23 cellular contexts compared by ENCODE assay signal in the genomic region with DNA sequence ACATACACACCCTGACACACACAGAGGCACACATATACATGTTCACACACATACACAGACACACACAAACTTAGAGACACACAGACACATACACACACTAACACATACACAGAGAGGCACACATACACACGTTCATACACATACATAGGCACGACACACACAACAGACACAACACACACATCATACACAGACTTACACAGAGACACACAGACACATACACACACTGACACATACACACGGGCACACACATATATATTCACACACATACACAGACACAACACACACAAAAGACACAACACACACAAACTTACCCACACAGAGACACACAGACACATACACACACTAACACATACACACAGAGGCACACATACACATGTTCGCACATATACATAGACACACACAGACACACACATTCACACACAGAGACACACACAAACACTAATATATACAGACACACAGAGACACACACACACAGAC. TPM values are rescaled to one million over a fixed set of nuclear protein-coding genes. Genes with fewer than 3 reads are reported as not detected.
A peak's percentile ranks its signal among the peaks of the same experiment; 100 is the strongest.
DNase-seq lines count a peak whose midpoint lies in the region; ATAC-seq, FAIRE-seq and TF ChIP-seq lines count a peak whose summit lies in the region.
"Had no signal": no experiment of that assay in that cellular context is flagged by ENCODE, and none has a peak within 500 bp of the region (broad histone marks: within the 10 kb centered on the region; RNA-seq: fewer than 3 reads in every experiment).

No MANE protein-coding gene starts in this region.

- DNase-seq in A549 (ENCODE audit: low read depth in 1 of 2, low spot score in 1 of 2): no peak
- DNase-seq in GM23248: no peak
- DNase-seq in GM12878 (ENCODE audit: low read depth, low spot score): no peak
- no peak for DNase-seq in lung (ENCODE audit: low spot score)
- DNase-seq in MG63: no peak
- no peak for DNase-seq in DMS53 treated with DMSO at 0.1 percent for 48 hours (lab: John Stamatoyannopoulos, UW; ENCODE audit: unreplicated experiment)
- DNase-seq in RWPE1 (ENCODE audit: low spot score): no peak
- no peak for DNase-seq in glutamatergic neuron
- DNase-seq: activated T-cell treated with anti-CD3 and anti-CD28 coated beads, Interleukin-2, amount 50 U/mL, for 4 hours; BE2C; Caco-2; colonic mucosa; endodermal cell; KG1; kidney; NCI-H1436 treated with DMSO at 0.1 percent for 48 hours; NCI-H524 treated with DMSO at 0.1 percent for 48 hours; NK-92 treated with Interleukin-12 subunit alpha and Interleukin-12 subunit beta, amount 100 ng/mL, for 24 hours; Peyer's patch; upper lobe of right lung had no signal

- H4K20me1 ChIP-seq in GM23248 (ENCODE audit: insufficient read depth): no peaks in the 10 kb centered on the region
- H4K20me1 ChIP-seq in GM12878 (ENCODE audit: control insufficient read depth, insufficient read depth): no peaks in the 10 kb centered on the region

- no peaks in the 10 kb centered on the region for H3K9me2 ChIP-seq in GM23248 (ENCODE audit: insufficient read depth)

- ATAC-seq in A549 (no peak), GM12878 (no peak), lung (ENCODE audit: insufficient read depth, low FRiP score) (no peak)
- ATAC-seq: activated CD4-positive, alpha-beta T cell treated with anti-CD3 and anti-CD28 coated beads for 36 hours; activated T-cell treated with anti-CD3 and anti-CD28 coated beads, Interleukin-2, amount 50 U/mL, for 4 hours; upper lobe of right lung had no signal

- H3K36me3 ChIP-seq in GM23248 (ENCODE audit: low read depth) (no peaks in the 10 kb centered on the region), GM12878 (ENCODE audit: control insufficient read depth in 2 of 2, insufficient read depth in 2 of 2, low read length in 1 of 2) (no peaks in the 10 kb centered on the region), lung (ENCODE audit: control insufficient read depth in 2 of 2, insufficient read depth in 2 of 2, low read length in 2 of 2) (no peaks in the 10 kb centered on the region), MG63 (no peaks in the 10 kb centered on the region)
- H3K36me3 ChIP-seq: BE2C, breast epithelium, colonic mucosa, Peyer's patch, upper lobe of right lung had no signal

- H2AFZ ChIP-seq in GM23248 (no peak overlapping the region), GM12878 (ENCODE audit: control insufficient read depth, low read depth, low read length) (no peak overlapping the region)

- FAIRE-seq in A549 (lab: Jason Lieb, UNC) (no peak), GM12878 (lab: Jason Lieb, UNC) (no peak)
- FAIRE-seq: kidney had no signal

- intact Hi-C loops in GM12878 (cut with micrococcal nuclease; ENCODE audit: unreplicated experiment): no loop called here

- SMC1A ChIA-PET in GM12878 (lab: Charles Lee; ENCODE audit: uncharacterized antibody, unreplicated experiment): no interaction called here

- H3K4me1 ChIP-seq in A549 (peaks cover 50% of the 10 kb centered on the region), GM23248 (ENCODE audit: insufficient read depth) (peaks cover 42% of the 10 kb centered on the region), GM12878 (ENCODE audit: control insufficient read depth, insufficient read depth, low read length) (peaks cover 30% of the 10 kb centered on the region), lung (ENCODE audit: control insufficient read depth in 2 of 2, insufficient read depth in 2 of 2, low read length in 2 of 2) (peaks cover 11 to 15% of the 10 kb centered on the region in 2 donors)

- RAD21 ChIA-PET in GM12878 (lab: Charles Lee; ENCODE audit: unreplicated experiment): no interaction called here

- no TSS peak for BruUV-seq in GM12878 (replicated peaks; lab: Mats Ljungman, UMichigan)

- H3K9me3 Mint-ChIP-seq in glutamatergic neuron (ENCODE audit: unreplicated experiment): peaks cover 1% of the 10 kb centered on the region
- H3K9me3 Mint-ChIP-seq: activated T-cell treated with anti-CD3 and anti-CD28 coated beads, Interleukin-2, amount 50 U/mL, for 4 hours; T-helper 1 cell treated with Interleukin-12 subunit alpha and Interleukin-12 subunit beta and Interleukin-4 antibody, amounts not matched to agents 30 μg/mL and 1 μg/mL, for 36 hours had no signal

- in situ Hi-C loops in GM23248 (cut with MboI) (loop anchor here (25.0 kb wide), 1 partner anchor 860 kb away; no protein-coding TSS in a partner anchor), GM12878 (cut with MboI) (no loop called here)

- no peak overlapping the region for H3K27ac Mint-ChIP-seq in glutamatergic neuron (ENCODE audit: unreplicated experiment)
- H3K27ac Mint-ChIP-seq: activated CD4-positive, alpha-beta T cell treated with anti-CD3 and anti-CD28 coated beads for 36 hours had no signal

- H3K4me2 ChIP-seq in A549 (peak overlapping the region; percentile 78), GM23248 (ENCODE audit: unreplicated experiment) (no peak overlapping the region), GM12878 (ENCODE audit: control insufficient read depth, insufficient read depth) (no peak overlapping the region)

- H3K36me3 Mint-ChIP-seq in glutamatergic neuron (ENCODE audit: unreplicated experiment): peaks cover 4% of the 10 kb centered on the region

- TF ChIP-seq CTCF in A549 (IDR thresholded peaks at IDR 0.05) (no peak), GM12878 (IDR thresholded peaks at IDR 0.05 in 2 of 3, conservative IDR thresholded peaks at IDR 0.05 in 1 of 3; ENCODE audit: control insufficient read depth in 2 of 3, extremely low read depth in 1 of 3, insufficient read depth in 1 of 3, low read depth in 3 of 3, low read length in 3 of 3) (no peak), lung (IDR thresholded peaks at IDR 0.05; ENCODE audit: control extremely low read depth, extremely low read depth) (no peak), RWPE1 (conservative IDR thresholded peaks at IDR 0.05; ENCODE audit: low read depth) (no peak), glutamatergic neuron (IDR thresholded peaks at IDR 0.05; ENCODE audit: partially characterized antibody, unreplicated experiment) (no peak)

- POLR2A ChIA-PET in A549 (lab: Yijun Ruan, JAX) (no interaction called here), GM12878 (lab: Charles Lee) (interaction anchor here (1.1 kb wide), 1 partner anchor 19 kb away, joined by 4 read pairs; no protein-coding TSS in a partner anchor), RWPE1 (lab: Yijun Ruan, JAX; ENCODE audit: low non-redundant PET) (interaction anchor here (0.6 kb wide), 1 partner anchor 348 kb away, joined by 5 read pairs; no protein-coding TSS in a partner anchor)

- H3K9ac ChIP-seq in GM23248 (peak overlapping the region; percentile 93; the same call in 1 of the 2 replicates), GM12878 (ENCODE audit: control insufficient read depth, insufficient read depth, low read length) (no peak overlapping the region)

- TF ChIP-seq POLR2A in A549 (IDR thresholded peaks at IDR 0.05; ENCODE audit: low read length) (no peak), GM12878 (IDR thresholded peaks at IDR 0.05; ENCODE audit: low read depth, low read length) (no peak)

- H3K27me3 Mint-ChIP-seq in glutamatergic neuron (ENCODE audit: unreplicated experiment): peaks cover 1% of the 10 kb centered on the region
- H3K27me3 Mint-ChIP-seq: activated CD4-positive, alpha-beta T cell treated with anti-CD3 and anti-CD28 coated beads for 36 hours had no signal

- no peaks in the 10 kb centered on the region; the same call in 2 of the 3 replicates for H3K9me3 ChIP-seq in A549
- no peaks in the 10 kb centered on the region for H3K9me3 ChIP-seq in GM23248 (ENCODE audit: low read depth)
- H3K9me3 ChIP-seq in GM12878 (replicated peaks; ENCODE audit: control insufficient read depth, insufficient read depth, low read length): no peaks in the 10 kb centered on the region
- H3K9me3 ChIP-seq in lung (ENCODE audit: control insufficient read depth in 2 of 2, insufficient read depth in 1 of 2, low read length in 1 of 2): no peaks in the 10 kb centered on the region
- H3K9me3 ChIP-seq in MG63: no peaks in the 10 kb centered on the region
- H3K9me3 ChIP-seq: BE2C, breast epithelium, Caco-2, colonic mucosa, Peyer's patch, upper lobe of right lung had no signal

- TF ChIP-seq EP300 in A549 (IDR thresholded peaks at IDR 0.05) (no peak), GM12878 (IDR thresholded peaks at IDR 0.05; ENCODE audit: borderline replicate concordance in 1 of 2, control insufficient read depth in 1 of 2, low read depth in 2 of 2, low read length in 2 of 2) (no peak)

- no peak overlapping the region for H3K4me3 Mint-ChIP-seq in glutamatergic neuron (ENCODE audit: unreplicated experiment)
- H3K4me3 Mint-ChIP-seq: endodermal cell had no signal

- 93% methylated on average over 4 of the region's 4 CpGs for WGBS in A549 (ENCODE audit: missing lambda C conversion rate)
- WGBS in GM23248 (ENCODE audit: low coverage in 1 of 2, low lambda C conversion rate in 2 of 2, missing lambda C conversion rate in 2 of 2), 2 experiments: 89 to 95% methylated on average over 4 of the region's 4 CpGs
- 83% methylated on average over 4 of the region's 4 CpGs for WGBS in GM12878 (ENCODE audit: insufficient coverage, insufficient replicate concordance, low lambda C conversion rate, missing lambda C conversion rate)
- WGBS in lung, 2 donors: 96 to 97% methylated on average over 4 of the region's 4 CpGs

- no peak overlapping the region for H3K4me3 ChIP-seq in A549
- no peak overlapping the region for H3K4me3 ChIP-seq in GM23248
- H3K4me3 ChIP-seq in GM12878: no peak overlapping the region
- peak overlapping the region; percentile 16 for H3K4me3 ChIP-seq in lung
- no peak overlapping the region for H3K4me3 ChIP-seq in MG63
- H3K4me3 ChIP-seq: breast epithelium, colonic mucosa, Peyer's patch, upper lobe of right lung had no signal

- no peak for TF ChIP-seq RAD21 in A549 (conservative IDR thresholded peaks at IDR 0.05 in 1 of 2, IDR thresholded peaks at IDR 0.05 in 1 of 2)
- TF ChIP-seq RAD21 in GM12878 (IDR thresholded peaks at IDR 0.05; ENCODE audit: insufficient read depth, low read depth, low read length): no peak

- H3F3A ChIP-seq in GM23248 (ENCODE audit: insufficient read depth): peaks cover 42% of the 10 kb centered on the region

- no peaks in the 10 kb centered on the region for H3K79me2 ChIP-seq in GM23248 (ENCODE audit: insufficient read depth)
- H3K79me2 ChIP-seq in GM12878 (ENCODE audit: control insufficient read depth, insufficient read depth, low read length): no peaks in the 10 kb centered on the region

- peaks cover 29% of the 10 kb centered on the region for H3K4me1 Mint-ChIP-seq in glutamatergic neuron (ENCODE audit: low read depth, unreplicated experiment)

- CTCF ChIA-PET in A549 (lab: Yijun Ruan, JAX) (no interaction called here), GM12878 (lab: Yijun Ruan, JAX) (no interaction called here), RWPE1 (lab: Yijun Ruan, JAX) (no interaction called here)

- H3K27ac ChIP-seq in A549 (peak overlapping the region; percentile 82), GM23248 (no peak overlapping the region; the same call in 1 of the 2 replicates), GM12878 (ENCODE audit: control insufficient read depth, insufficient read depth) (no peak overlapping the region), lung (ENCODE audit: low read depth in 1 of 2, low read length in 1 of 2) (peak overlapping the region; percentile 15 to 43), RWPE1 (no peak overlapping the region)
- H3K27ac ChIP-seq: colonic mucosa had no signal

- H3K27me3 ChIP-seq in GM23248 (replicated peaks; ENCODE audit: insufficient read depth) (no peaks in the 10 kb centered on the region), GM12878 (replicated peaks in 1 of 2; ENCODE audit: control insufficient read depth in 2 of 2, insufficient read depth in 2 of 2, low read length in 1 of 2) (no peaks in the 10 kb centered on the region), lung (ENCODE audit: control insufficient read depth, insufficient read depth) (no peaks in the 10 kb centered on the region), MG63 (no peaks in the 10 kb centered on the region)
- H3K27me3 ChIP-seq: BE2C, breast epithelium, colonic mucosa, Peyer's patch, upper lobe of right lung had no signal

RNA-seq across cellular contexts. Expression of gene KLF6, which starts 17.6 kb away (rescaled TPM):
- polyA plus RNA-seq in A549 (2011; rRNA removed) (71.5 and 86.8 TPM in 2 replicates), A549 (2017; fragmentation: RNase III; extraction: RNeasy Plus Mini Kit Qiagen cat#74134 plus additional on column Dnase treatment) (30.5 to 31.9 TPM (median 30.6 TPM) in 3 replicates), GM23248 (2016; fragmentation: Nextera tagmentation; extraction: Ambion mirVana) (264 and 279 TPM in 2 replicates), GM12878 (2011; rRNA removed) (31.5 and 32.0 TPM in 2 replicates), GM12878 (2014; fragmentation: Illumina TruSeq; extraction: Trizol) (21.6 and 26.4 TPM in 2 replicates), GM12878 (2014; fragmentation: Nextera tagmentation; extraction: Ambion mirVana) (10 to 100 TPM in 1 of 2 experiments, 1 to 10 TPM in 1; 7.4 to 15.4 TPM), GM12878 (2014; rRNA removed) (20.2 and 25.4 TPM in 2 replicates), GM12878 (2016; fragmentation: Nextera tagmentation; extraction: Ambion mirVana) (10 to 100 TPM; 48.6 to 54.1 TPM), lung (100 to 1,000 TPM in 1 of 2 donors, 10 to 100 TPM in 1; 45.6 to 146 TPM)
- 67.2 and 78.1 TPM in 2 replicates for polyA plus RNA-seq in A549 (2012; cell fraction: cytosol; rRNA removed)
- polyA plus RNA-seq in A549 (2012; cell fraction: nucleus; rRNA removed): 193 and 204 TPM in 2 replicates
- polyA minus RNA-seq in A549 (2011; rRNA and poly(A)+ RNA removed): 384 and 462 TPM in 2 replicates
- total RNA-seq in GM23248 (2014; rRNA removed; shearing (Covaris generic)): 49.8 and 58.9 TPM in 2 replicates
- 102 and 109 TPM in 2 replicates for total RNA-seq in GM12878 (2013; cell fraction: nucleolus; rRNA removed)
- total RNA-seq in GM12878 (2014; rRNA removed) (17.6 and 19.9 TPM in 2 replicates), GM12878 (2014; rRNA removed; fragmentation: Illumina TruSeq; extraction: Trizol) (16.1 and 16.2 TPM in 2 replicates), GM12878 (2021) (42.1 and 47.3 TPM in 2 replicates), lung (100 to 1,000 TPM; 173 to 264 TPM), glutamatergic neuron (ENCODE audit: unreplicated experiment) (88.6 TPM)
- 25.2 TPM for polyA plus RNA-seq in GM12878 (2011; ENCODE audit: low read depth)
- 29.9 and 31.3 TPM in 2 replicates for polyA plus RNA-seq in GM12878 (2011; cell fraction: cytosol; rRNA removed)
- polyA plus RNA-seq in GM12878 (2011; cell fraction: nucleus; rRNA removed): 60.5 and 74.6 TPM in 2 replicates
- 49.8 and 49.9 TPM in 2 replicates for polyA plus RNA-seq in GM12878 (2012)
- 78.3 and 96.8 TPM in 2 replicates for polyA minus RNA-seq in GM12878 (2011; rRNA and poly(A)+ RNA removed)
- 15.2 and 23.9 TPM in 2 replicates for polyA minus RNA-seq in GM12878 (2011; cell fraction: cytosol; rRNA and poly(A)+ RNA removed)
- 201 and 273 TPM in 2 replicates for polyA minus RNA-seq in GM12878 (2011; cell fraction: nucleus; rRNA and poly(A)+ RNA removed)
- total RNA-seq in MG63 (2014; rRNA removed; shearing (Covaris generic); ENCODE audit: low replicate concordance): 38.8 and 40.4 TPM in 2 replicates

Comparison
In these comparisons a context has a peak if more than half of its experiments do, and no peak if none do; other contexts are left out.
1. H3K27ac ChIP-seq: peak in A549 (2 of 2) and lung (2 of 2); none in GM23248 (single experiment), GM12878 (single experiment) and RWPE1 (single experiment).
2. Of the 24 proteins assayed by ChIP-seq in both GM12878 and A549: peak only in GM12878: BCL3; only in A549: none; in both: none; in neither: 23.